29 cellular contexts compared by ENCODE assay signal in the genomic region with DNA sequence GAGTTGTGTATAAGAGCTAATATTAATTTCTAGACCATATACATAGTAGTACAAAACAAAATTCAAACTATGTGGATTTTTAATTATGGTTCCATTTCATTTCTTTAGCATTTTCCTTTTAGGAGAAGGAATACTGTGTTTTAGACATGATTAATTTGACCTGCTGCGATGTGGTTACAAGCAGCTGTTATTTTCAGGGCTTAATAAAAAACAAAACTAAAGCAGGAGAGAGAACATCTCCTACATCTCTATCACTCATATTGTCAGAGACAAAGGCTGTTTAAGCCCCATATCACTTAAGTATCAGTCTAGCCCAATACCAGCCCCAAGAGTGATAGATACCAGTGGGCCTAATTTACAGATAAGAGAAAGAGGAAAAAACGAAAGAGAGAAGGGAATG. TPM values are rescaled to one million over a fixed set of nuclear protein-coding genes. Genes with fewer than 3 reads are reported as not detected.
"Had no signal": no experiment of that assay in that cellular context is flagged by ENCODE, and none has a peak within 500 bp of the region (broad histone marks: within the 10 kb centered on the region; RNA-seq: fewer than 3 reads in every experiment).

No MANE protein-coding gene starts in this region.

- H3K27ac ChIP-seq: ascending aorta, breast epithelium, coronary artery, dorsolateral prefrontal cortex, esophagus muscularis mucosa, foreskin keratinocyte, gastrocnemius medialis, WERI-Rb-1 had no signal

- H3K9me3 ChIP-seq: ascending aorta, breast epithelium, esophagus muscularis mucosa, gastrocnemius medialis had no signal

- H3K27me3 ChIP-seq: ascending aorta, breast epithelium, dorsolateral prefrontal cortex, esophagus muscularis mucosa, gastrocnemius medialis had no signal

- ATAC-seq: activated CD4-positive, alpha-beta T cell treated with anti-CD3 and anti-CD28 coated beads for 36 hours; activated CD8-positive, alpha-beta memory T cell treated with anti-CD3 and anti-CD28 coated beads, Interleukin-2, amount 10 ng/mL, durations not matched to agents 7 days and 5 days; activated CD8-positive, alpha-beta T cell treated with anti-CD3 and anti-CD28 coated beads, Interleukin-2, amount 10 ng/mL, durations not matched to agents 7 days and 5 days; activated naive CD4-positive, alpha-beta T cell treated with anti-CD3 and anti-CD28 coated beads, Interleukin-2, amount 50 U/mL, for 72 hours; foreskin keratinocyte; gastrocnemius medialis; T-helper 17 cell had no signal

- DNase-seq: activated CD4-positive, alpha-beta memory T cell treated with anti-CD3 and anti-CD28 coated beads for 36 hours; activated CD4-positive, alpha-beta T cell treated with anti-CD3 and anti-CD28 coated beads for 36 hours; activated CD4-positive, alpha-beta T cell treated with anti-CD3 and anti-CD28 coated beads, Interleukin-2, amount 10 ng/mL, durations not matched to agents 24 days and 14 days; activated CD4-positive, CD25-positive, alpha-beta regulatory T cell; activated CD4-positive, CD25-positive, alpha-beta regulatory T cell treated with anti-CD3 and anti-CD28 coated beads, Interleukin-2, amount 50 U/mL, for 72 hours; activated CD8-positive, alpha-beta memory T cell treated with anti-CD3 and anti-CD28 coated beads, Interleukin-2, amount 10 ng/mL, durations not matched to agents 7 days and 5 days; activated CD8-positive, alpha-beta memory T cell treated with anti-CD3 and anti-CD28 coated beads, Interleukin-2, amount 50 U/mL, for 4 hours; activated CD8-positive, alpha-beta T cell treated with anti-CD3 and anti-CD28 coated beads, Interleukin-2, amount 10 ng/mL, durations not matched to agents 7 days and 5 days; activated gamma-delta T cell; activated naive CD4-positive, alpha-beta T cell; activated naive CD4-positive, alpha-beta T cell treated with anti-CD3 and anti-CD28 coated beads, Interleukin-2, amount 10 ng/mL, durations not matched to agents 7 days and 5 days; activated naive CD8-positive, alpha-beta T cell treated with anti-CD3 and anti-CD28 coated beads, Interleukin-2, amount 10 ng/mL, durations not matched to agents 7 days and 5 days; activated T-cell treated with anti-CD3 and anti-CD28 coated beads, Interleukin-2, amount 50 U/mL, for 1 hour; activated T-cell treated with anti-CD3 and anti-CD28 coated beads, Interleukin-2, amount 50 U/mL, for 48 hours; dorsolateral prefrontal cortex; effector memory CD4-positive, alpha-beta T cell; erythroblast; foreskin keratinocyte; gastrocnemius medialis; glutamatergic neuron; T-helper 1 cell; T-helper 17 cell; T1000; WERI-Rb-1 had no signal

- H3K36me3 ChIP-seq: ascending aorta, breast epithelium, esophagus muscularis mucosa, gastrocnemius medialis, WERI-Rb-1 had no signal

- H3K4me3 ChIP-seq: ascending aorta, breast epithelium, coronary artery, dorsolateral prefrontal cortex, esophagus muscularis mucosa, gastrocnemius medialis had no signal

- H3K4me1 ChIP-seq: ascending aorta, breast epithelium, foreskin keratinocyte, gastrocnemius medialis had no signal

RNA-seq across cellular contexts. Expression of gene ILDR2, which starts 47.6 kb away (rescaled TPM):
- total RNA-seq: ascending aorta, foreskin keratinocyte had no signal
- polyA plus RNA-seq: foreskin keratinocyte had no signal
